12 cellular contexts compared by ENCODE assay signal in genomic region chr7:14714161-14714728, GRCh38.
DNase-seq lines count a peak whose midpoint lies in the region; ATAC-seq, FAIRE-seq and TF ChIP-seq lines count a peak whose summit lies in the region.
"Had no signal": no experiment of that assay in that cellular context is flagged by ENCODE, and none has a peak within 500 bp of the region (broad histone marks: within the 10 kb centered on the region; RNA-seq: fewer than 3 reads in every experiment).

No MANE protein-coding gene starts in this region.

- no peak overlapping the region for H3K4me3 Mint-ChIP-seq in endothelial cell (ENCODE audit: unreplicated experiment)

- no peaks in the 10 kb centered on the region for H3K9me3 ChIP-seq in upper lobe of right lung

- no peak overlapping the region for H3K27ac Mint-ChIP-seq in endothelial cell (ENCODE audit: unreplicated experiment)

- H3K27me3 ChIP-seq in upper lobe of right lung, result no peaks in the 10 kb centered on the region

- H3K36me3 Mint-ChIP-seq in endothelial cell (ENCODE audit: low read depth, unreplicated experiment), result no peaks in the 10 kb centered on the region

- DNase-seq in GM18507 (ENCODE audit: extremely low spot score, insufficient read length, low read depth) (no peak), RCC 7860 (ENCODE audit: low spot score) (no peak), upper lobe of right lung (no peak), endothelial cell (ENCODE audit: low spot score) (no peak), erythroblast (lab: John Stamatoyannopoulos, UW) (no peak)
- DNase-seq in activated CD4-positive, alpha-beta T cell treated with anti-CD3 and anti-CD28 coated beads for 1 hour, result no peak
- DNase-seq: glutamatergic neuron, GOT3, NCI-H1092 treated with DMSO at 0.1 percent for 48 hours, SHP77 had no signal

- no peaks in the 10 kb centered on the region for H3K4me1 ChIP-seq in upper lobe of right lung

- no peak overlapping the region for H3K27ac ChIP-seq in upper lobe of right lung

- intact Hi-C loops in upper lobe of right lung (cut with DNase I), result no loop called here

- peak; percentile 83 for FAIRE-seq in GM18507 (lab: Jason Lieb, UNC)
- FAIRE-seq in RCC 7860 (lab: Jason Lieb, UNC), result peak; percentile 8

- no peaks in the 10 kb centered on the region for H3K27me3 Mint-ChIP-seq in endothelial cell (ENCODE audit: unreplicated experiment)

- H3K36me3 ChIP-seq in upper lobe of right lung, result no peaks in the 10 kb centered on the region

- no peak for TF ChIP-seq POLR2A in erythroblast (IDR thresholded peaks at IDR 0.05; ENCODE audit: low read length)

- ATAC-seq in GM19452 (IDR thresholded peaks at IDR 0.05; ENCODE audit: unreplicated experiment) (peak; percentile 98), HG02884 (IDR thresholded peaks at IDR 0.05; ENCODE audit: unreplicated experiment) (peak; percentile 98), upper lobe of right lung (no peak)

- no peak for TF ChIP-seq CTCF in upper lobe of right lung (IDR thresholded peaks at IDR 0.05)
- no peak for TF ChIP-seq CTCF in endothelial cell (IDR thresholded peaks at IDR 0.05; ENCODE audit: unreplicated experiment)

- no peaks in the 10 kb centered on the region for H3K4me1 Mint-ChIP-seq in endothelial cell (ENCODE audit: unreplicated experiment)

- H3K9me3 Mint-ChIP-seq in endothelial cell (ENCODE audit: unreplicated experiment), result no peaks in the 10 kb centered on the region

- H3K4me3 ChIP-seq in upper lobe of right lung, result no peak overlapping the region
